14 cellular contexts compared by ENCODE assay signal in the genomic region with DNA sequence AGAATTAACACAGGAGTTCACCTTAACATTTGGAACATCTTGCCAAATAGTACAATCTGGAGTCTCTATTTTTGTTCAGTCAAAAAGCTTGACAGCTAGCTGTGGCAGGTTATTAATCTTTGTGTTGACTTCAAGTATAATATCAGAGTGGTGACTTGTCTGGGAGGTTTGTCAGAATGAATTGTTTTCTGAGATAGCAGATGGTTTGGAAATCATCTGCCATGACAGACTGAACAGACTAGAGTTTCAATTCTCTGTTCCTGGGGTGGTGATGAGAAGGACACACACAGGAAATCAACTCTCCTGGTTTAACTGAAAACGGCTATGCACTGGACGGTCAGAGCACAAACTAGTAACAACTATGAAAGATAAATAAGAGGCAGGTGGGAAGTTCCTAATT.
"Had no signal": no experiment of that assay in that cellular context is flagged by ENCODE, and none has a peak within 500 bp of the region (broad histone marks: within the 10 kb centered on the region; RNA-seq: fewer than 3 reads in every experiment).

No MANE protein-coding gene starts in this region.

- H3K4me3 Mint-ChIP-seq: activated CD8-positive, alpha-beta memory T cell treated with anti-CD3 and anti-CD28 coated beads, Interleukin-2, amount 10 ng/mL, durations not matched to agents 7 days and 5 days; activated naive CD8-positive, alpha-beta T cell treated with anti-CD3 and anti-CD28 coated beads for 36 hours; naive thymus-derived CD8-positive, alpha-beta T cell had no signal

- H3K36me3 Mint-ChIP-seq: activated CD8-positive, alpha-beta memory T cell treated with anti-CD3 and anti-CD28 coated beads, Interleukin-2, amount 10 ng/mL, durations not matched to agents 7 days and 5 days had no signal

- H3K4me1 Mint-ChIP-seq: activated naive CD8-positive, alpha-beta T cell treated with anti-CD3 and anti-CD28 coated beads for 36 hours; naive thymus-derived CD8-positive, alpha-beta T cell had no signal

- DNase-seq: activated CD4-positive, alpha-beta T cell treated with anti-CD3 and anti-CD28 coated beads, Interleukin-2, amount 50 U/mL, for 48 hours; activated CD4-positive, CD25-positive, alpha-beta regulatory T cell treated with anti-CD3 and anti-CD28 coated beads, Interleukin-2, amount 50 U/mL, for 72 hours; activated CD8-positive, alpha-beta memory T cell treated with anti-CD3 and anti-CD28 coated beads, Interleukin-2, amount 10 ng/mL, durations not matched to agents 7 days and 5 days; activated gamma-delta T cell; activated naive CD8-positive, alpha-beta T cell treated with anti-CD3 and anti-CD28 coated beads for 36 hours; activated T-cell treated with anti-CD3 and anti-CD28 coated beads, Interleukin-2, amount 50 U/mL, for 48 hours; foreskin keratinocyte; heart right ventricle; mucosa of descending colon; naive thymus-derived CD8-positive, alpha-beta T cell; posterior cingulate gyrus; right cardiac atrium; small intestine; thyroid gland had no signal

- ATAC-seq: activated CD8-positive, alpha-beta memory T cell treated with anti-CD3 and anti-CD28 coated beads, Interleukin-2, amount 10 ng/mL, durations not matched to agents 7 days and 5 days; foreskin keratinocyte; heart right ventricle; mucosa of descending colon; naive thymus-derived CD8-positive, alpha-beta T cell; right cardiac atrium had no signal

- H3K27ac Mint-ChIP-seq: activated CD8-positive, alpha-beta memory T cell treated with anti-CD3 and anti-CD28 coated beads, Interleukin-2, amount 10 ng/mL, durations not matched to agents 7 days and 5 days; activated naive CD8-positive, alpha-beta T cell treated with anti-CD3 and anti-CD28 coated beads for 36 hours; naive thymus-derived CD8-positive, alpha-beta T cell had no signal
